ENCODE assay signal across 1 cellular context in the genomic region with DNA sequence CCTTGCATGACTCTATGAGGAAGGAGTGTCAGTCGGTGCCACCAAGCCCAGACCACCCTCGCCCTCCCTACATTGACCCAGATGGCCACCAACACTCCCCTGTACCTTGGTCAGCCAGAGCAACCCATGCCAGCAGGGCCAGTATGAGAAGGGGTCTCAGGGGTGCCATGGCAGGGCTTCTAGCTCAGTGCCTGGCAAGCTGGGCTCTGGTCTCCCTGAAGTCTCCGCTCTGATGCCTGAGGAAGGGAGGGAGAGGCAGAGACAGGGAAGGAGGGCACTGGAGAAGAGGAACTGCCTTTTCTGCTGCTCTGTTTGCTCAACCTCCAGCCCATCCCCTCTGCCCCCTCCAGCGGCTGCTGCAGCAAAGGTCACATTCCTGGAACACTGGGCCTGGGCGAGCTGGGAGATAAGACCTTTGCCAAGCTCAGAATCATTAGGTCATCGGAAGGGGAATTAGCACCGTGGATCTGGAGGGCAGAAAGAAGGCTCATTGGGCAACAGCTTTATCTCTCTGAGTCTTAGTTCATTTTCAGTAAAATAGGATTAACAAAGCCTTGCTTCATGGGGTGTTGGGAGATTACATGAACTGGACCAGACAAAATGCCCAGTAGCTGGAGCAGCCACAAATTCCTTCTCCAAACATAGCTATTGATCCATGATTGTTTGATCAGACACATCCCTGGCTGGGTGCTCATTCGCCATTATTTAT.
TF ChIP-seq lines count a peak whose summit lies in the region.

A gene with protein sequence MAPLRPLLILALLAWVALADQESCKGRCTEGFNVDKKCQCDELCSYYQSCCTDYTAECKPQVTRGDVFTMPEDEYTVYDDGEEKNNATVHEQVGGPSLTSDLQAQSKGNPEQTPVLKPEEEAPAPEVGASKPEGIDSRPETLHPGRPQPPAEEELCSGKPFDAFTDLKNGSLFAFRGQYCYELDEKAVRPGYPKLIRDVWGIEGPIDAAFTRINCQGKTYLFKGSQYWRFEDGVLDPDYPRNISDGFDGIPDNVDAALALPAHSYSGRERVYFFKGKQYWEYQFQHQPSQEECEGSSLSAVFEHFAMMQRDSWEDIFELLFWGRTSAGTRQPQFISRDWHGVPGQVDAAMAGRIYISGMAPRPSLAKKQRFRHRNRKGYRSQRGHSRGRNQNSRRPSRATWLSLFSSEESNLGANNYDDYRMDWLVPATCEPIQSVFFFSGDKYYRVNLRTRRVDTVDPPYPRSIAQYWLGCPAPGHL (minus strand): TSS at position 273 of the 709 bp plus-strand sequence. CDS start 104 bp downstream, at position 169.

TF ChIP-seq in HEK293, 187 proteins besides CTCF, POLR2A, EP300 and RAD21 (continued from another document):
- TF ChIP-seq, protein P1, sequence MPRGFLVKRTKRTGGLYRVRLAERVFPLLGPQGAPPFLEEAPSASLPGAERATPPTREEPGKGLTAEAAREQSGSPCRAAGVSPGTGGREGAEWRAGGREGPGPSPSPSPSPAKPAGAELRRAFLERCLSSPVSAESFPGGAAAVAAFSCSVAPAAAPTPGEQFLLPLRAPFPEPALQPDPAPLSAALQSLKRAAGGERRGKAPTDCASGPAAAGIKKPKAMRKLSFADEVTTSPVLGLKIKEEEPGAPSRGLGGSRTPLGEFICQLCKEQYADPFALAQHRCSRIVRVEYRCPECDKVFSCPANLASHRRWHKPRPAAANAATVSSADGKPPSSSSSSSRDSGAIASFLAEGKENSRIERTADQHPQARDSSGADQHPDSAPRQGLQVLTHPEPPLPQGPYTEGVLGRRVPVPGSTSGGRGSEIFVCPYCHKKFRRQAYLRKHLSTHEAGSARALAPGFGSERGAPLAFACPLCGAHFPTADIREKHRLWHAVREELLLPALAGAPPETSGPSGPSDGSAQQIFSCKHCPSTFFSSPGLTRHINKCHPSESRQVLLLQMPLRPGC (tag by site-specific recombination; IDR thresholded peaks at IDR 0.05), result no peak
- TF ChIP-seq SP2 (tag by site-specific recombination; IDR thresholded peaks at IDR 0.05) (peak; percentile 50), RBAK (tag by site-specific recombination; IDR thresholded peaks at IDR 0.05) (no peak), GLIS1 (tag by site-specific recombination; IDR thresholded peaks at IDR 0.05) (peak; percentile 65), ZNF335 (tag by site-specific recombination; conservative IDR thresholded peaks at IDR 0.05) (peak; percentile 18; the same call in 1 of the 2 replicates), ZFP41 (tag by site-specific recombination; IDR thresholded peaks at IDR 0.05; ENCODE audit: borderline replicate concordance) (no peak), GLI4 (tag by site-specific recombination; IDR thresholded peaks at IDR 0.05) (no peak), ZNF629 (tag by site-specific recombination; IDR thresholded peaks at IDR 0.05) (peak; percentile 52), ZSCAN30 (tag by site-specific recombination; IDR thresholded peaks at IDR 0.05) (no peak), SP7 (tag by site-specific recombination; IDR thresholded peaks at IDR 0.05) (peak; percentile 48), ZEB2 (tag by site-specific recombination; IDR thresholded peaks at IDR 0.05) (no peak), EGR2 (tag by site-specific recombination; IDR thresholded peaks at IDR 0.05; ENCODE audit: low read depth) (peak; percentile 10; the same call in 1 of the 2 replicates), ZNF768 (tag by site-specific recombination; IDR thresholded peaks at IDR 0.05) (no peak), PRDM2 (tag by site-specific recombination; IDR thresholded peaks at IDR 0.05; ENCODE audit: borderline replicate concordance) (no peak), ZNF433 (tag by site-specific recombination; IDR thresholded peaks at IDR 0.05; ENCODE audit: low read depth) (no peak), ZNF184 (tag by site-specific recombination; IDR thresholded peaks at IDR 0.05) (no peak), ZNF560 (tag by site-specific recombination; IDR thresholded peaks at IDR 0.05; ENCODE audit: borderline replicate concordance) (no peak), ZNF623 (tag by site-specific recombination; IDR thresholded peaks at IDR 0.05) (no peak), ZNF658 (tag by site-specific recombination; IDR thresholded peaks at IDR 0.05) (no peak), ZNF239 (tag by site-specific recombination; IDR thresholded peaks at IDR 0.05) (no peak), PBX3 (CRISPR knock-in tag; IDR thresholded peaks at IDR 0.05) (no peak), ZNF366 (tag by site-specific recombination; conservative IDR thresholded peaks at IDR 0.05) (peak; percentile 69), SP3 (tag by site-specific recombination; IDR thresholded peaks at IDR 0.05) (no peak), GLI2 (tag by site-specific recombination; IDR thresholded peaks at IDR 0.05; ENCODE audit: borderline replicate concordance, low read depth) (no peak), ZNF571 (tag by site-specific recombination; IDR thresholded peaks at IDR 0.05) (no peak), ZBTB17 (tag by site-specific recombination; IDR thresholded peaks at IDR 0.05) (peak; percentile 68; the same call in 1 of the 2 replicates), ZNF202 (tag by site-specific recombination; IDR thresholded peaks at IDR 0.05; ENCODE audit: borderline replicate concordance) (no peak)
- TF ChIP-seq, protein P2, sequence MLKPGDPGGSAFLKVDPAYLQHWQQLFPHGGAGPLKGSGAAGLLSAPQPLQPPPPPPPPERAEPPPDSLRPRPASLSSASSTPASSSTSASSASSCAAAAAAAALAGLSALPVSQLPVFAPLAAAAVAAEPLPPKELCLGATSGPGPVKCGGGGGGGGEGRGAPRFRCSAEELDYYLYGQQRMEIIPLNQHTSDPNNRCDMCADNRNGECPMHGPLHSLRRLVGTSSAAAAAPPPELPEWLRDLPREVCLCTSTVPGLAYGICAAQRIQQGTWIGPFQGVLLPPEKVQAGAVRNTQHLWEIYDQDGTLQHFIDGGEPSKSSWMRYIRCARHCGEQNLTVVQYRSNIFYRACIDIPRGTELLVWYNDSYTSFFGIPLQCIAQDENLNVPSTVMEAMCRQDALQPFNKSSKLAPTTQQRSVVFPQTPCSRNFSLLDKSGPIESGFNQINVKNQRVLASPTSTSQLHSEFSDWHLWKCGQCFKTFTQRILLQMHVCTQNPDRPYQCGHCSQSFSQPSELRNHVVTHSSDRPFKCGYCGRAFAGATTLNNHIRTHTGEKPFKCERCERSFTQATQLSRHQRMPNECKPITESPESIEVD (tag by site-specific recombination; IDR thresholded peaks at IDR 0.05), result no peak
- TF ChIP-seq, protein P3, sequence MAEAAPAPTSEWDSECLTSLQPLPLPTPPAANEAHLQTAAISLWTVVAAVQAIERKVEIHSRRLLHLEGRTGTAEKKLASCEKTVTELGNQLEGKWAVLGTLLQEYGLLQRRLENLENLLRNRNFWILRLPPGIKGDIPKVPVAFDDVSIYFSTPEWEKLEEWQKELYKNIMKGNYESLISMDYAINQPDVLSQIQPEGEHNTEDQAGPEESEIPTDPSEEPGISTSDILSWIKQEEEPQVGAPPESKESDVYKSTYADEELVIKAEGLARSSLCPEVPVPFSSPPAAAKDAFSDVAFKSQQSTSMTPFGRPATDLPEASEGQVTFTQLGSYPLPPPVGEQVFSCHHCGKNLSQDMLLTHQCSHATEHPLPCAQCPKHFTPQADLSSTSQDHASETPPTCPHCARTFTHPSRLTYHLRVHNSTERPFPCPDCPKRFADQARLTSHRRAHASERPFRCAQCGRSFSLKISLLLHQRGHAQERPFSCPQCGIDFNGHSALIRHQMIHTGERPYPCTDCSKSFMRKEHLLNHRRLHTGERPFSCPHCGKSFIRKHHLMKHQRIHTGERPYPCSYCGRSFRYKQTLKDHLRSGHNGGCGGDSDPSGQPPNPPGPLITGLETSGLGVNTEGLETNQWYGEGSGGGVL (tag by site-specific recombination; IDR thresholded peaks at IDR 0.05), result peak; percentile 31; the same call in 1 of the 2 replicates
- TF ChIP-seq, protein P4, sequence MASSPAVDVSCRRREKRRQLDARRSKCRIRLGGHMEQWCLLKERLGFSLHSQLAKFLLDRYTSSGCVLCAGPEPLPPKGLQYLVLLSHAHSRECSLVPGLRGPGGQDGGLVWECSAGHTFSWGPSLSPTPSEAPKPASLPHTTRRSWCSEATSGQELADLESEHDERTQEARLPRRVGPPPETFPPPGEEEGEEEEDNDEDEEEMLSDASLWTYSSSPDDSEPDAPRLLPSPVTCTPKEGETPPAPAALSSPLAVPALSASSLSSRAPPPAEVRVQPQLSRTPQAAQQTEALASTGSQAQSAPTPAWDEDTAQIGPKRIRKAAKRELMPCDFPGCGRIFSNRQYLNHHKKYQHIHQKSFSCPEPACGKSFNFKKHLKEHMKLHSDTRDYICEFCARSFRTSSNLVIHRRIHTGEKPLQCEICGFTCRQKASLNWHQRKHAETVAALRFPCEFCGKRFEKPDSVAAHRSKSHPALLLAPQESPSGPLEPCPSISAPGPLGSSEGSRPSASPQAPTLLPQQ (tag by site-specific recombination; IDR thresholded peaks at IDR 0.05), result no peak
